In the genomic region with DNA sequence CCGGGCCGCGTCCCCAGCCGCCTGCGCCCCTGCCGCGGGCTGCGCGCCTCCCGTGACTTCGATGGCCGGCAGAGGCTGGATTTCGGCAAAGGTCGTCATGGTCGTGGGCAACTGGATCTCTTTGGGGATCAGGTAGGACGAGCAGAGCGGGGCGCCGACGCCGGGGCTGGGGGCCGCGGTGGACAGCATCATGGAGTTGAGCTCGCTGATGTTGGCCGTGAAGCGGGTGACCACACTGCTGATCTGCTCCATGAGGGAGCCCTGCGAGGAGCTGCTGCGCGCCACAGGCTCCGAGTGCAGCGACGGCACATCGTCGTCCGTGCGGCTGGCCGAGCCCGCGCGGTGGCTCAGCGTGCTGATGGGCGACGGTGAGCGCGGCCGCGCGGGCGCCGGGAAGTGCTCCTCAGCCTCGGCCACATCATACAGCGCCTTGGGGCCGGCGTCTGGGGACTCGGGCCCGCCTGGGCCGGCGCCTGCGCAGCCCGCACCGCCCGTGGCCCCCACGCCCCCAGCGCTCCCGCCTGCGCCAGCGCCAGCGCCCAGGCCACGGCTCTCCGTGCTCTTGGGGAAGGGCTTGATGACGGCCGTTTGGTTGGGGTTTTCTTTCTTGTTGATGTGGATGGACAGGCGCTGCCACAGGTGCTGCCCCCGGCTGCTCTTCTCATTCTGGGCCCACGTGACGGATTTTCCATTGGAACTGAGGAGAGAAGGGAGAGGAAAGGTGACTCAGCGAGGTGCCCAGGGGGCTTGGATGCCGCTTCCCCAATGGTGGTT, we compare ENCODE assay signal across 1 cellular context.
A peak's percentile ranks its signal among the peaks of the same experiment; 100 is the strongest.
TF ChIP-seq lines count a peak whose summit lies in the region.

No MANE protein-coding gene starts in this region.

TF ChIP-seq in WTC11, 78 proteins besides CTCF, POLR2A, EP300 and RAD21 (continued from another document and continues in another):
- TF ChIP-seq ZNF232 (CRISPR knock-in tag; IDR thresholded peaks at IDR 0.05): 0 out of 2 replicates have a peak, but pooled peaks have one; percentile 83
- no peak for TF ChIP-seq NR1H2 (CRISPR knock-in tag; IDR thresholded peaks at IDR 0.05)
- no peak; the same call in 1 of the 2 replicates for TF ChIP-seq ZNF416 (CRISPR knock-in tag; IDR thresholded peaks at IDR 0.05)
- TF ChIP-seq SMAD4 (CRISPR knock-in tag; IDR thresholded peaks at IDR 0.05): 0 out of 2 replicates have a peak, but pooled peaks have one; percentile 53
- TF ChIP-seq, protein P1, sequence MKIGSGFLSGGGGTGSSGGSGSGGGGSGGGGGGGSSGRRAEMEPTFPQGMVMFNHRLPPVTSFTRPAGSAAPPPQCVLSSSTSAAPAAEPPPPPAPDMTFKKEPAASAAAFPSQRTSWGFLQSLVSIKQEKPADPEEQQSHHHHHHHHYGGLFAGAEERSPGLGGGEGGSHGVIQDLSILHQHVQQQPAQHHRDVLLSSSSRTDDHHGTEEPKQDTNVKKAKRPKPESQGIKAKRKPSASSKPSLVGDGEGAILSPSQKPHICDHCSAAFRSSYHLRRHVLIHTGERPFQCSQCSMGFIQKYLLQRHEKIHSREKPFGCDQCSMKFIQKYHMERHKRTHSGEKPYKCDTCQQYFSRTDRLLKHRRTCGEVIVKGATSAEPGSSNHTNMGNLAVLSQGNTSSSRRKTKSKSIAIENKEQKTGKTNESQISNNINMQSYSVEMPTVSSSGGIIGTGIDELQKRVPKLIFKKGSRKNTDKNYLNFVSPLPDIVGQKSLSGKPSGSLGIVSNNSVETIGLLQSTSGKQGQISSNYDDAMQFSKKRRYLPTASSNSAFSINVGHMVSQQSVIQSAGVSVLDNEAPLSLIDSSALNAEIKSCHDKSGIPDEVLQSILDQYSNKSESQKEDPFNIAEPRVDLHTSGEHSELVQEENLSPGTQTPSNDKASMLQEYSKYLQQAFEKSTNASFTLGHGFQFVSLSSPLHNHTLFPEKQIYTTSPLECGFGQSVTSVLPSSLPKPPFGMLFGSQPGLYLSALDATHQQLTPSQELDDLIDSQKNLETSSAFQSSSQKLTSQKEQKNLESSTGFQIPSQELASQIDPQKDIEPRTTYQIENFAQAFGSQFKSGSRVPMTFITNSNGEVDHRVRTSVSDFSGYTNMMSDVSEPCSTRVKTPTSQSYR (CRISPR knock-in tag; IDR thresholded peaks at IDR 0.05): 0 out of 2 replicates have a peak, but pooled peaks have one; percentile 70
- TF ChIP-seq ZNF317 (CRISPR knock-in tag; IDR thresholded peaks at IDR 0.05; ENCODE audit: borderline replicate concordance, low read depth): peak; percentile 68; the same call in 1 of the 2 replicates
- TF ChIP-seq EMX1 (CRISPR knock-in tag; IDR thresholded peaks at IDR 0.05): no peak
- TF ChIP-seq NFATC4 (CRISPR knock-in tag; IDR thresholded peaks at IDR 0.05): no peak
- TF ChIP-seq, protein P2, sequence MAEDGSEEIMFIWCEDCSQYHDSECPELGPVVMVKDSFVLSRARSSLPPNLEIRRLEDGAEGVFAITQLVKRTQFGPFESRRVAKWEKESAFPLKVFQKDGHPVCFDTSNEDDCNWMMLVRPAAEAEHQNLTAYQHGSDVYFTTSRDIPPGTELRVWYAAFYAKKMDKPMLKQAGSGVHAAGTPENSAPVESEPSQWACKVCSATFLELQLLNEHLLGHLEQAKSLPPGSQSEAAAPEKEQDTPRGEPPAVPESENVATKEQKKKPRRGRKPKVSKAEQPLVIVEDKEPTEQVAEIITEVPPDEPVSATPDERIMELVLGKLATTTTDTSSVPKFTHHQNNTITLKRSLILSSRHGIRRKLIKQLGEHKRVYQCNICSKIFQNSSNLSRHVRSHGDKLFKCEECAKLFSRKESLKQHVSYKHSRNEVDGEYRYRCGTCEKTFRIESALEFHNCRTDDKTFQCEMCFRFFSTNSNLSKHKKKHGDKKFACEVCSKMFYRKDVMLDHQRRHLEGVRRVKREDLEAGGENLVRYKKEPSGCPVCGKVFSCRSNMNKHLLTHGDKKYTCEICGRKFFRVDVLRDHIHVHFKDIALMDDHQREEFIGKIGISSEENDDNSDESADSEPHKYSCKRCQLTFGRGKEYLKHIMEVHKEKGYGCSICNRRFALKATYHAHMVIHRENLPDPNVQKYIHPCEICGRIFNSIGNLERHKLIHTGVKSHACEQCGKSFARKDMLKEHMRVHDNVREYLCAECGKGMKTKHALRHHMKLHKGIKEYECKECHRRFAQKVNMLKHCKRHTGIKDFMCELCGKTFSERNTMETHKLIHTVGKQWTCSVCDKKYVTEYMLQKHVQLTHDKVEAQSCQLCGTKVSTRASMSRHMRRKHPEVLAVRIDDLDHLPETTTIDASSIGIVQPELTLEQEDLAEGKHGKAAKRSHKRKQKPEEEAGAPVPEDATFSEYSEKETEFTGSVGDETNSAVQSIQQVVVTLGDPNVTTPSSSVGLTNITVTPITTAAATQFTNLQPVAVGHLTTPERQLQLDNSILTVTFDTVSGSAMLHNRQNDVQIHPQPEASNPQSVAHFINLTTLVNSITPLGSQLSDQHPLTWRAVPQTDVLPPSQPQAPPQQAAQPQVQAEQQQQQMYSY (CRISPR knock-in tag; IDR thresholded peaks at IDR 0.05): peak; percentile 67
- TF ChIP-seq, protein P3, sequence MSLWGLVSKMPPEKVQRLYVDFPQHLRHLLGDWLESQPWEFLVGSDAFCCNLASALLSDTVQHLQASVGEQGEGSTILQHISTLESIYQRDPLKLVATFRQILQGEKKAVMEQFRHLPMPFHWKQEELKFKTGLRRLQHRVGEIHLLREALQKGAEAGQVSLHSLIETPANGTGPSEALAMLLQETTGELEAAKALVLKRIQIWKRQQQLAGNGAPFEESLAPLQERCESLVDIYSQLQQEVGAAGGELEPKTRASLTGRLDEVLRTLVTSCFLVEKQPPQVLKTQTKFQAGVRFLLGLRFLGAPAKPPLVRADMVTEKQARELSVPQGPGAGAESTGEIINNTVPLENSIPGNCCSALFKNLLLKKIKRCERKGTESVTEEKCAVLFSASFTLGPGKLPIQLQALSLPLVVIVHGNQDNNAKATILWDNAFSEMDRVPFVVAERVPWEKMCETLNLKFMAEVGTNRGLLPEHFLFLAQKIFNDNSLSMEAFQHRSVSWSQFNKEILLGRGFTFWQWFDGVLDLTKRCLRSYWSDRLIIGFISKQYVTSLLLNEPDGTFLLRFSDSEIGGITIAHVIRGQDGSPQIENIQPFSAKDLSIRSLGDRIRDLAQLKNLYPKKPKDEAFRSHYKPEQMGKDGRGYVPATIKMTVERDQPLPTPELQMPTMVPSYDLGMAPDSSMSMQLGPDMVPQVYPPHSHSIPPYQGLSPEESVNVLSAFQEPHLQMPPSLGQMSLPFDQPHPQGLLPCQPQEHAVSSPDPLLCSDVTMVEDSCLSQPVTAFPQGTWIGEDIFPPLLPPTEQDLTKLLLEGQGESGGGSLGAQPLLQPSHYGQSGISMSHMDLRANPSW (CRISPR knock-in tag; conservative IDR thresholded peaks at IDR 0.05; ENCODE audit: low read depth): 0 out of 2 replicates have a peak, but pooled peaks have one; percentile 63
- TF ChIP-seq, protein P4, sequence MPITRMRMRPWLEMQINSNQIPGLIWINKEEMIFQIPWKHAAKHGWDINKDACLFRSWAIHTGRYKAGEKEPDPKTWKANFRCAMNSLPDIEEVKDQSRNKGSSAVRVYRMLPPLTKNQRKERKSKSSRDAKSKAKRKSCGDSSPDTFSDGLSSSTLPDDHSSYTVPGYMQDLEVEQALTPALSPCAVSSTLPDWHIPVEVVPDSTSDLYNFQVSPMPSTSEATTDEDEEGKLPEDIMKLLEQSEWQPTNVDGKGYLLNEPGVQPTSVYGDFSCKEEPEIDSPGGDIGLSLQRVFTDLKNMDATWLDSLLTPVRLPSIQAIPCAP (CRISPR knock-in tag; IDR thresholded peaks at IDR 0.05): peak; percentile 92
- TF ChIP-seq, protein P5, sequence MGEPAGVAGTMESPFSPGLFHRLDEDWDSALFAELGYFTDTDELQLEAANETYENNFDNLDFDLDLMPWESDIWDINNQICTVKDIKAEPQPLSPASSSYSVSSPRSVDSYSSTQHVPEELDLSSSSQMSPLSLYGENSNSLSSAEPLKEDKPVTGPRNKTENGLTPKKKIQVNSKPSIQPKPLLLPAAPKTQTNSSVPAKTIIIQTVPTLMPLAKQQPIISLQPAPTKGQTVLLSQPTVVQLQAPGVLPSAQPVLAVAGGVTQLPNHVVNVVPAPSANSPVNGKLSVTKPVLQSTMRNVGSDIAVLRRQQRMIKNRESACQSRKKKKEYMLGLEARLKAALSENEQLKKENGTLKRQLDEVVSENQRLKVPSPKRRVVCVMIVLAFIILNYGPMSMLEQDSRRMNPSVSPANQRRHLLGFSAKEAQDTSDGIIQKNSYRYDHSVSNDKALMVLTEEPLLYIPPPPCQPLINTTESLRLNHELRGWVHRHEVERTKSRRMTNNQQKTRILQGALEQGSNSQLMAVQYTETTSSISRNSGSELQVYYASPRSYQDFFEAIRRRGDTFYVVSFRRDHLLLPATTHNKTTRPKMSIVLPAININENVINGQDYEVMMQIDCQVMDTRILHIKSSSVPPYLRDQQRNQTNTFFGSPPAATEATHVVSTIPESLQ (CRISPR knock-in tag; IDR thresholded peaks at IDR 0.05): no peak
- TF ChIP-seq GRHL2 (CRISPR knock-in tag; IDR thresholded peaks at IDR 0.05; ENCODE audit: insufficient replicate concordance, severe bottlenecking): no peak
- no peak for TF ChIP-seq RORB (CRISPR knock-in tag; IDR thresholded peaks at IDR 0.05)
- TF ChIP-seq ATF1 (CRISPR knock-in tag; IDR thresholded peaks at IDR 0.05): peak; percentile 81; the same call in 1 of the 2 replicates
- TF ChIP-seq FOXP1 (CRISPR knock-in tag; IDR thresholded peaks at IDR 0.05; ENCODE audit: borderline replicate concordance): peak; percentile 97
- peak; percentile 90 for TF ChIP-seq SMAD3 (CRISPR knock-in tag; IDR thresholded peaks at IDR 0.05; ENCODE audit: borderline replicate concordance)
- TF ChIP-seq, protein P6, sequence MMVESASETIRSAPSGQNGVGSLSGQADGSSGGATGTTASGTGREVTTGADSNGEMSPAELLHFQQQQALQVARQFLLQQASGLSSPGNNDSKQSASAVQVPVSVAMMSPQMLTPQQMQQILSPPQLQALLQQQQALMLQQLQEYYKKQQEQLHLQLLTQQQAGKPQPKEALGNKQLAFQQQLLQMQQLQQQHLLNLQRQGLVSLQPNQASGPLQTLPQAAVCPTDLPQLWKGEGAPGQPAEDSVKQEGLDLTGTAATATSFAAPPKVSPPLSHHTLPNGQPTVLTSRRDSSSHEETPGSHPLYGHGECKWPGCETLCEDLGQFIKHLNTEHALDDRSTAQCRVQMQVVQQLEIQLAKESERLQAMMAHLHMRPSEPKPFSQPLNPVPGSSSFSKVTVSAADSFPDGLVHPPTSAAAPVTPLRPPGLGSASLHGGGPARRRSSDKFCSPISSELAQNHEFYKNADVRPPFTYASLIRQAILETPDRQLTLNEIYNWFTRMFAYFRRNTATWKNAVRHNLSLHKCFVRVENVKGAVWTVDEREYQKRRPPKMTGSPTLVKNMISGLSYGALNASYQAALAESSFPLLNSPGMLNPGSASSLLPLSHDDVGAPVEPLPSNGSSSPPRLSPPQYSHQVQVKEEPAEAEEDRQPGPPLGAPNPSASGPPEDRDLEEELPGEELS (CRISPR knock-in tag; IDR thresholded peaks at IDR 0.05): peak; percentile 96
- TF ChIP-seq, protein P7, sequence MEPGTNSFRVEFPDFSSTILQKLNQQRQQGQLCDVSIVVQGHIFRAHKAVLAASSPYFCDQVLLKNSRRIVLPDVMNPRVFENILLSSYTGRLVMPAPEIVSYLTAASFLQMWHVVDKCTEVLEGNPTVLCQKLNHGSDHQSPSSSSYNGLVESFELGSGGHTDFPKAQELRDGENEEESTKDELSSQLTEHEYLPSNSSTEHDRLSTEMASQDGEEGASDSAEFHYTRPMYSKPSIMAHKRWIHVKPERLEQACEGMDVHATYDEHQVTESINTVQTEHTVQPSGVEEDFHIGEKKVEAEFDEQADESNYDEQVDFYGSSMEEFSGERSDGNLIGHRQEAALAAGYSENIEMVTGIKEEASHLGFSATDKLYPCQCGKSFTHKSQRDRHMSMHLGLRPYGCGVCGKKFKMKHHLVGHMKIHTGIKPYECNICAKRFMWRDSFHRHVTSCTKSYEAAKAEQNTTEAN (CRISPR knock-in tag; IDR thresholded peaks at IDR 0.05): peak; percentile 85
- TF ChIP-seq TP53 (CRISPR knock-in tag; IDR thresholded peaks at IDR 0.05): peak; percentile 97
- TF ChIP-seq, protein P8, sequence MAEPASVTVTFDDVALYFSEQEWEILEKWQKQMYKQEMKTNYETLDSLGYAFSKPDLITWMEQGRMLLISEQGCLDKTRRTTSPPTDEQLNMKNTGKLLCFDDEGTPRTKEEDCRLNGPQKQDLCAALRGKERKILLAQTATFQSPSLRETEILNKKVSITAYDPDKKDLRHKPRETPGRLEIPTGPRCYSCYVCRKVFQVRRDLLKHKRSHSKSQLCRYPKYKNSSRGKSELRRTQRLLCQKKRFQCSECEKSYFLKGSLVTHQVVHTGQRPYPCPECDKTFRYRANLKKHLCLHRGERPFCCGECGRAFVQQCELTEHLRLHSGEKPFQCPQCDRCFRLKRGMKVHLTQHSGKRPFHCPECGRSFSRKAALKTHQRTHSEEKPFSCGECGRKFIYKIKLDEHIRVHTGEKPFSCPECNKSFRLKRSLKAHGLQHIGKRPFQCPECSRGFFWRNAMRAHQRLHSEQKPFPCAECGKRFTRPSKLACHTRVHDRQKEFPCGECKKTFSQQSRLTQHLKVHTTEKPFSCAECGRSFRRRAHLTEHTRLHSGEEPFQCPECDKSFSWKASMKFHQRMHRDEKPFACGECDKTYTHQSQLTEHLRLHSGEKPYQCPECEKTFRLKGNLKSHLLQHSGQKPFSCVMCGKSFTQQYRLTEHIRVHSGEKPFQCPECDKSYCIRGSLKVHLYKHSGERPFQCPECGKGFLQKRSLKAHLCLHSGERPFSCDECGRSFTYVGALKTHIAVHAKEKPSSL (CRISPR knock-in tag; conservative IDR thresholded peaks at IDR 0.05): no peak
- TF ChIP-seq ZNF423 (CRISPR knock-in tag; IDR thresholded peaks at IDR 0.05): no peak
- TF ChIP-seq GTF2I (CRISPR knock-in tag; conservative IDR thresholded peaks at IDR 0.05): no peak
- peak; percentile 93; the same call in 1 of the 2 replicates for TF ChIP-seq TCF7 (CRISPR knock-in tag; IDR thresholded peaks at IDR 0.05; ENCODE audit: low read depth)
- TF ChIP-seq, protein P9, sequence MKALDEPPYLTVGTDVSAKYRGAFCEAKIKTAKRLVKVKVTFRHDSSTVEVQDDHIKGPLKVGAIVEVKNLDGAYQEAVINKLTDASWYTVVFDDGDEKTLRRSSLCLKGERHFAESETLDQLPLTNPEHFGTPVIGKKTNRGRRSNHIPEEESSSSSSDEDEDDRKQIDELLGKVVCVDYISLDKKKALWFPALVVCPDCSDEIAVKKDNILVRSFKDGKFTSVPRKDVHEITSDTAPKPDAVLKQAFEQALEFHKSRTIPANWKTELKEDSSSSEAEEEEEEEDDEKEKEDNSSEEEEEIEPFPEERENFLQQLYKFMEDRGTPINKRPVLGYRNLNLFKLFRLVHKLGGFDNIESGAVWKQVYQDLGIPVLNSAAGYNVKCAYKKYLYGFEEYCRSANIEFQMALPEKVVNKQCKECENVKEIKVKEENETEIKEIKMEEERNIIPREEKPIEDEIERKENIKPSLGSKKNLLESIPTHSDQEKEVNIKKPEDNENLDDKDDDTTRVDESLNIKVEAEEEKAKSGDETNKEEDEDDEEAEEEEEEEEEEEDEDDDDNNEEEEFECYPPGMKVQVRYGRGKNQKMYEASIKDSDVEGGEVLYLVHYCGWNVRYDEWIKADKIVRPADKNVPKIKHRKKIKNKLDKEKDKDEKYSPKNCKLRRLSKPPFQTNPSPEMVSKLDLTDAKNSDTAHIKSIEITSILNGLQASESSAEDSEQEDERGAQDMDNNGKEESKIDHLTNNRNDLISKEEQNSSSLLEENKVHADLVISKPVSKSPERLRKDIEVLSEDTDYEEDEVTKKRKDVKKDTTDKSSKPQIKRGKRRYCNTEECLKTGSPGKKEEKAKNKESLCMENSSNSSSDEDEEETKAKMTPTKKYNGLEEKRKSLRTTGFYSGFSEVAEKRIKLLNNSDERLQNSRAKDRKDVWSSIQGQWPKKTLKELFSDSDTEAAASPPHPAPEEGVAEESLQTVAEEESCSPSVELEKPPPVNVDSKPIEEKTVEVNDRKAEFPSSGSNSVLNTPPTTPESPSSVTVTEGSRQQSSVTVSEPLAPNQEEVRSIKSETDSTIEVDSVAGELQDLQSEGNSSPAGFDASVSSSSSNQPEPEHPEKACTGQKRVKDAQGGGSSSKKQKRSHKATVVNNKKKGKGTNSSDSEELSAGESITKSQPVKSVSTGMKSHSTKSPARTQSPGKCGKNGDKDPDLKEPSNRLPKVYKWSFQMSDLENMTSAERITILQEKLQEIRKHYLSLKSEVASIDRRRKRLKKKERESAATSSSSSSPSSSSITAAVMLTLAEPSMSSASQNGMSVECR (CRISPR knock-in tag; IDR thresholded peaks at IDR 0.05; ENCODE audit: borderline replicate concordance): peak; percentile 92
